20 cellular contexts compared by ENCODE assay signal in the genomic region with DNA sequence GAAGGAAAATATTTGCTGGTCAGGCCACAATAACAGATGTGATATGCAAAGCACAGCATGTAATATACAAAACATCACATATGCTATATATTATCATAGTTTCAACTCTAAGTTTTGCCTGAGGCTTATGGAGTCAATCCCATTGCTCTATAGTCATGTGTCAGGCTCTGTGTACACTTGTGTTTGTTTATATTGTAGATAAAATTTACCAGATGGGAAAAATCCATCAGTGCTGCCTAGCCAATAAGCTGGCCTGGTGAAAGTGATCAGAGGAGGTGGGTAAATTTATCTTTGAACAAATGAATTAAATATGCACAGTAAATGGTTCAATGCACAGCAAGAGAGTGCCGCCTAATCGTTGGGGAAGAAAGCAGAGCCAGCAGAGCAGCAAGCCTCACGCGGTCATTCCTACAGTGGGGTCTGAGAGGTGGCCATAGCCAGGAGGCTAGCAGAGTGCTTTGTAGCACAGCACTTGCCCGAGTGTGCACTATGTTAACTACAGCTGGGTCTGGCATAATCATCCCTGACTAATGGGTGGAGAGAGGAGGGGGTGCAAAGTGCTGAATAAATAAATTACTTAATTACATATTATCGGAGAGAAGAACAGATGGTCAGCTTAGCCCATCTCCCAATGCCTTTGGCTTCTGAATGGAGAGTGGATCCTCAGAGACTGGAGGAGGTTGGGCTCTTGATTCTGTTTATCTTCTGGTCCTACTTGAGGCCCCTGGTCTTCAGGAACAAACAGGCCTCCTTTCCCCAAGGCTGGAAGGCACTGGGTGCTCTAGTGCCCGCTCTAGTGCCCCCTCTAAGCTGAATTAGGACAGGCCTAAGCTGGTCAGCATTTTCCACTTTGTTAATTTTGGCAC.
DNase-seq lines count a peak whose midpoint lies in the region; ATAC-seq and TF ChIP-seq lines count a peak whose summit lies in the region.
"Had no signal": no experiment of that assay in that cellular context is flagged by ENCODE, and none has a peak within 500 bp of the region (broad histone marks: within the 10 kb centered on the region; RNA-seq: fewer than 3 reads in every experiment).

No MANE protein-coding gene starts in this region.

- H2AK5ac ChIP-seq in neuronal stem cell (ENCODE audit: low read depth, low read length) = no peak overlapping the region

- H2BK120ac ChIP-seq in neuronal stem cell (ENCODE audit: low read depth, low read length) = no peak overlapping the region

- H3K27ac ChIP-seq in neuronal stem cell (replicated peaks; ENCODE audit: low read length) = no peak overlapping the region
- H3K27ac ChIP-seq: ascending aorta, heart right ventricle, spleen had no signal

- no peaks in the 10 kb centered on the region for H3K36me3 ChIP-seq in neuronal stem cell (replicated peaks in 1 of 2; ENCODE audit: control insufficient read depth in 2 of 2, insufficient read depth in 2 of 2, low read length in 2 of 2)
- H3K36me3 ChIP-seq: ascending aorta, heart right ventricle, spleen had no signal

- H3K14ac ChIP-seq in neuronal stem cell (ENCODE audit: low read length) = no peak overlapping the region

- H4K91ac ChIP-seq in neuronal stem cell (ENCODE audit: low read depth, low read length, poor library complexity) = no peak overlapping the region

- H2AFZ ChIP-seq in neuronal stem cell (ENCODE audit: low read length) = no peak overlapping the region

- no peak overlapping the region for H3K9ac ChIP-seq in neuronal stem cell (ENCODE audit: low read depth, low read length, poor library complexity)

- H3K4ac ChIP-seq in neuronal stem cell (ENCODE audit: low read length) = no peak overlapping the region

- H3K4me2 ChIP-seq in neuronal stem cell (ENCODE audit: insufficient read depth, low read length, poor library complexity, severe bottlenecking) = no peak overlapping the region

- peak overlapping the region; percentile 30 for H3K18ac ChIP-seq in neuronal stem cell (ENCODE audit: low read length)

- H2BK12ac ChIP-seq in neuronal stem cell (ENCODE audit: low read length) = no peak overlapping the region

- no peaks in the 10 kb centered on the region for H3K27me3 ChIP-seq in neuronal stem cell (ENCODE audit: control insufficient read depth in 3 of 3, insufficient read depth in 3 of 3, low read depth in 1 of 3, low read length in 3 of 3)
- H3K27me3 ChIP-seq: ascending aorta, heart right ventricle, spleen had no signal

- H3K9me3 ChIP-seq in neuronal stem cell (replicated peaks in 1 of 2; ENCODE audit: control insufficient read depth in 2 of 2, insufficient read depth in 1 of 2, low read depth in 1 of 2, low read length in 2 of 2) = no peaks in the 10 kb centered on the region
- H3K9me3 ChIP-seq: ascending aorta had no signal

- H2BK5ac ChIP-seq in neuronal stem cell (ENCODE audit: low read length) = no peak overlapping the region

- ATAC-seq in SK-N-SH treated with all-trans-retinoic acid at 6 μM for 48 hours = peak; percentile 67; the same call in 2 of the 3 replicates
- ATAC-seq in HG03135 (IDR thresholded peaks at IDR 0.05; ENCODE audit: unreplicated experiment) = no peak
- ATAC-seq: CD8-positive, alpha-beta T cell; effector memory CD8-positive, alpha-beta T cell; heart right ventricle; left ventricle myocardium superior; mucosa of descending colon; T-helper 17 cell had no signal

- H4K8ac ChIP-seq in neuronal stem cell (ENCODE audit: low read depth, low read length) = no peak overlapping the region

- peak; percentile 5 for DNase-seq in H4 (ENCODE audit: low spot score)
- DNase-seq in NCI-H446 (lab: John Stamatoyannopoulos, UW) = peak; percentile 79 to 87
- no peak for DNase-seq in neuronal stem cell (ENCODE audit: low spot score)
- no peak for DNase-seq in DMS79 treated with DMSO at 0.1 percent for 48 hours (lab: John Stamatoyannopoulos, UW)
- DNase-seq in amniotic stem cell (lab: John Stamatoyannopoulos, UW) = no peak
- DNase-seq: activated CD4-positive, alpha-beta T cell treated with anti-CD3 and anti-CD28 coated beads, Interleukin-2, amount 50 U/mL, for 48 hours; activated naive CD4-positive, alpha-beta T cell treated with anti-CD3 and anti-CD28 coated beads for 36 hours; CD8-positive, alpha-beta T cell; effector memory CD8-positive, alpha-beta T cell; heart right ventricle; left ventricle myocardium superior; mucosa of descending colon; NCI-H1436; NCI-H226; SHP77; spleen; T-helper 17 cell had no signal

- no CpG with 5 or more reads among the region's 7 CpGs for WGBS in neuronal stem cell (ENCODE audit: extremely low coverage in 2 of 2, insufficient read length in 2 of 2, insufficient replicate concordance in 1 of 2), 2 donors

- no peaks in the 10 kb centered on the region for H3K79me1 ChIP-seq in neuronal stem cell (ENCODE audit: low read depth, low read length)

- no peak overlapping the region for H3K23ac ChIP-seq in neuronal stem cell (ENCODE audit: low read depth, low read length, poor library complexity)

- no peak overlapping the region for H2BK15ac ChIP-seq in neuronal stem cell (ENCODE audit: low read length)

- H3K4me3 ChIP-seq in neuronal stem cell (ENCODE audit: low read length in 2 of 2) = no peak overlapping the region
- H3K4me3 ChIP-seq: ascending aorta, heart right ventricle, mucosa of descending colon, spleen had no signal

- H3K4me1 ChIP-seq in neuronal stem cell (ENCODE audit: control insufficient read depth in 2 of 2, insufficient read depth in 1 of 2, low read depth in 1 of 2, low read length in 2 of 2) = no peaks in the 10 kb centered on the region
- H3K4me1 ChIP-seq: ascending aorta, heart right ventricle, spleen had no signal

TF ChIP-seq in SK-N-SH treated with all-trans-retinoic acid at 6 μM for 48 hours, 23 proteins besides CTCF, POLR2A, EP300 and RAD21 (continues in another document):
- TF ChIP-seq BACH2 (CRISPR knock-in tag; IDR thresholded peaks at IDR 0.05; ENCODE audit: borderline replicate concordance) (no peak), ZNF565 (CRISPR knock-in tag; conservative IDR thresholded peaks at IDR 0.05; ENCODE audit: low read depth) (no peak), ARNTL (CRISPR knock-in tag; IDR thresholded peaks at IDR 0.05; ENCODE audit: borderline replicate concordance, low read depth) (no peak), CSDC2 (CRISPR knock-in tag; IDR thresholded peaks at IDR 0.05) (no peak), GLIS3 (CRISPR knock-in tag; IDR thresholded peaks at IDR 0.05) (no peak), OSR1 (CRISPR knock-in tag; IDR thresholded peaks at IDR 0.05) (no peak), ESRRG (CRISPR knock-in tag; IDR thresholded peaks at IDR 0.05) (no peak), SNAI2 (CRISPR knock-in tag; IDR thresholded peaks at IDR 0.05) (no peak), ZC3H10 (CRISPR knock-in tag; IDR thresholded peaks at IDR 0.05) (no peak), ZFP30 (CRISPR knock-in tag; IDR thresholded peaks at IDR 0.05) (no peak)
- TF ChIP-seq, protein P1, sequence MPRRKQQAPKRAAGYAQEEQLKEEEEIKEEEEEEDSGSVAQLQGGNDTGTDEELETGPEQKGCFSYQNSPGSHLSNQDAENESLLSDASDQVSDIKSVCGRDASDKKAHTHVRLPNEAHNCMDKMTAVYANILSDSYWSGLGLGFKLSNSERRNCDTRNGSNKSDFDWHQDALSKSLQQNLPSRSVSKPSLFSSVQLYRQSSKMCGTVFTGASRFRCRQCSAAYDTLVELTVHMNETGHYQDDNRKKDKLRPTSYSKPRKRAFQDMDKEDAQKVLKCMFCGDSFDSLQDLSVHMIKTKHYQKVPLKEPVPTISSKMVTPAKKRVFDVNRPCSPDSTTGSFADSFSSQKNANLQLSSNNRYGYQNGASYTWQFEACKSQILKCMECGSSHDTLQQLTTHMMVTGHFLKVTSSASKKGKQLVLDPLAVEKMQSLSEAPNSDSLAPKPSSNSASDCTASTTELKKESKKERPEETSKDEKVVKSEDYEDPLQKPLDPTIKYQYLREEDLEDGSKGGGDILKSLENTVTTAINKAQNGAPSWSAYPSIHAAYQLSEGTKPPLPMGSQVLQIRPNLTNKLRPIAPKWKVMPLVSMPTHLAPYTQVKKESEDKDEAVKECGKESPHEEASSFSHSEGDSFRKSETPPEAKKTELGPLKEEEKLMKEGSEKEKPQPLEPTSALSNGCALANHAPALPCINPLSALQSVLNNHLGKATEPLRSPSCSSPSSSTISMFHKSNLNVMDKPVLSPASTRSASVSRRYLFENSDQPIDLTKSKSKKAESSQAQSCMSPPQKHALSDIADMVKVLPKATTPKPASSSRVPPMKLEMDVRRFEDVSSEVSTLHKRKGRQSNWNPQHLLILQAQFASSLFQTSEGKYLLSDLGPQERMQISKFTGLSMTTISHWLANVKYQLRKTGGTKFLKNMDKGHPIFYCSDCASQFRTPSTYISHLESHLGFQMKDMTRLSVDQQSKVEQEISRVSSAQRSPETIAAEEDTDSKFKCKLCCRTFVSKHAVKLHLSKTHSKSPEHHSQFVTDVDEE (CRISPR knock-in tag; IDR thresholded peaks at IDR 0.05) = peak; percentile 56; the same call in 1 of the 2 replicates
- TF ChIP-seq, protein P2, sequence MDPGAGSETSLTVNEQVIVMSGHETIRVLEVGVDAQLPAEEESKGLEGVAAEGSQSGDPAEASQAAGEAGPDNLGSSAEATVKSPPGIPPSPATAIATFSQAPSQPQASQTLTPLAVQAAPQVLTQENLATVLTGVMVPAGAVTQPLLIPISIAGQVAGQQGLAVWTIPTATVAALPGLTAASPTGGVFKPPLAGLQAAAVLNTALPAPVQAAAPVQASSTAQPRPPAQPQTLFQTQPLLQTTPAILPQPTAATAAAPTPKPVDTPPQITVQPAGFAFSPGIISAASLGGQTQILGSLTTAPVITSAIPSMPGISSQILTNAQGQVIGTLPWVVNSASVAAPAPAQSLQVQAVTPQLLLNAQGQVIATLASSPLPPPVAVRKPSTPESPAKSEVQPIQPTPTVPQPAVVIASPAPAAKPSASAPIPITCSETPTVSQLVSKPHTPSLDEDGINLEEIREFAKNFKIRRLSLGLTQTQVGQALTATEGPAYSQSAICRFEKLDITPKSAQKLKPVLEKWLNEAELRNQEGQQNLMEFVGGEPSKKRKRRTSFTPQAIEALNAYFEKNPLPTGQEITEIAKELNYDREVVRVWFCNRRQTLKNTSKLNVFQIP (CRISPR knock-in tag; IDR thresholded peaks at IDR 0.05; ENCODE audit: borderline replicate concordance, low read depth) = no peak
- TF ChIP-seq, protein P3, sequence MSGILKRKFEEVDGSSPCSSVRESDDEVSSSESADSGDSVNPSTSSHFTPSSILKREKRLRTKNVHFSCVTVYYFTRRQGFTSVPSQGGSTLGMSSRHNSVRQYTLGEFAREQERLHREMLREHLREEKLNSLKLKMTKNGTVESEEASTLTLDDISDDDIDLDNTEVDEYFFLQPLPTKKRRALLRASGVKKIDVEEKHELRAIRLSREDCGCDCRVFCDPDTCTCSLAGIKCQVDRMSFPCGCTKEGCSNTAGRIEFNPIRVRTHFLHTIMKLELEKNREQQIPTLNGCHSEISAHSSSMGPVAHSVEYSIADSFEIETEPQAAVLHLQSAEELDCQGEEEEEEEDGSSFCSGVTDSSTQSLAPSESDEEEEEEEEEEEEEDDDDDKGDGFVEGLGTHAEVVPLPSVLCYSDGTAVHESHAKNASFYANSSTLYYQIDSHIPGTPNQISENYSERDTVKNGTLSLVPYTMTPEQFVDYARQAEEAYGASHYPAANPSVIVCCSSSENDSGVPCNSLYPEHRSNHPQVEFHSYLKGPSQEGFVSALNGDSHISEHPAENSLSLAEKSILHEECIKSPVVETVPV (CRISPR knock-in tag; IDR thresholded peaks at IDR 0.05) = no peak

Comparison
In these comparisons a context has a peak if more than half of its experiments do, and no peak if none do; other contexts are left out.
1. DNase-seq: peak in H4 (single experiment) and NCI-H446 (2 of 2); none in neuronal stem cell (single experiment), DMS79 treated with DMSO at 0.1 percent for 48 hours (single experiment) and amniotic stem cell (single experiment).